ENCODE assay signal across 23 cellular contexts in genomic region chr10:97217299-97217698, GRCh38. TPM values are rescaled to one million over a fixed set of nuclear protein-coding genes. Genes with fewer than 3 reads are reported as not detected.
A peak's percentile ranks its signal among the peaks of the same experiment; 100 is the strongest.
DNase-seq lines count a peak whose midpoint lies in the region; ATAC-seq and TF ChIP-seq lines count a peak whose summit lies in the region.
"Had no signal": no experiment of that assay in that cellular context is flagged by ENCODE, and none has a peak within 500 bp of the region (broad histone marks: within the 10 kb centered on the region; RNA-seq: fewer than 3 reads in every experiment).

No MANE protein-coding gene starts in this region.

- H3K27me3 ChIP-seq in BLaER1 (peaks cover 28% of the 10 kb centered on the region), Caco-2 (replicated peaks; ENCODE audit: control insufficient read depth, insufficient read depth, low read length) (no peaks in the 10 kb centered on the region)
- H3K27me3 ChIP-seq: BE2C, pancreas, right lobe of liver, suprapubic skin, uterus had no signal

- no peak overlapping the region for H3K4me3 Mint-ChIP-seq in T-helper 17 cell
- H3K4me3 Mint-ChIP-seq in Caco-2 (ENCODE audit: unreplicated experiment) = no peak overlapping the region
- H3K4me3 Mint-ChIP-seq: memory B cell, naive B cell had no signal

- H4K20me1 ChIP-seq in BLaER1 = peaks cover 44% of the 10 kb centered on the region

- POLR2A ChIA-PET in Caco-2 (lab: Charles Lee) = no interaction called here

- peak overlapping the region; percentile 75 for H3K4me2 ChIP-seq in BLaER1

- peaks cover 5% of the 10 kb centered on the region; the same call in 1 of the 2 replicates for H3K9me3 ChIP-seq in BLaER1
- no peaks in the 10 kb centered on the region for H3K9me3 ChIP-seq in T-helper 17 cell (ENCODE audit: control insufficient read depth, low read length, poor library complexity, severe bottlenecking)
- no peaks in the 10 kb centered on the region for H3K9me3 ChIP-seq in Caco-2
- H3K9me3 ChIP-seq: BE2C, pancreas, right lobe of liver, suprapubic skin, uterus had no signal

- H3K4me1 Mint-ChIP-seq in T-helper 17 cell = peaks cover 11% of the 10 kb centered on the region
- H3K4me1 Mint-ChIP-seq in Caco-2 (ENCODE audit: low read depth, unreplicated experiment) = no peaks in the 10 kb centered on the region

- no TSS peak for BruUV-seq in Caco-2 (replicated peaks; lab: Mats Ljungman, UMichigan)

- no peaks in the 10 kb centered on the region for H3K27me3 Mint-ChIP-seq in T-helper 17 cell
- H3K27me3 Mint-ChIP-seq in Caco-2 (ENCODE audit: insufficient read depth, unreplicated experiment) = no peaks in the 10 kb centered on the region
- H3K27me3 Mint-ChIP-seq: activated naive CD4-positive, alpha-beta T cell treated with anti-CD3 and anti-CD28 coated beads, Interleukin-2, amount 50 U/mL, for 24 hours; memory B cell; naive B cell had no signal

- no peak overlapping the region for H3K9ac ChIP-seq in BLaER1

- H3K9me3 Mint-ChIP-seq in Caco-2 (ENCODE audit: unreplicated experiment) = no peaks in the 10 kb centered on the region
- H3K9me3 Mint-ChIP-seq: activated naive CD4-positive, alpha-beta T cell treated with anti-CD3 and anti-CD28 coated beads, Interleukin-2, amount 50 U/mL, for 24 hours; memory B cell; naive B cell had no signal

- H3K36me3 ChIP-seq in BLaER1 = peaks cover 18% of the 10 kb centered on the region
- no peaks in the 10 kb centered on the region for H3K36me3 ChIP-seq in Caco-2 (ENCODE audit: control insufficient read depth, insufficient read depth, low read length)
- H3K36me3 ChIP-seq: BE2C, pancreas, right lobe of liver, uterus had no signal

- DNase-seq in SIG-M5 treated with dmso at 0.1 percent for 504 hours (lab: John Stamatoyannopoulos, UW; ENCODE audit: unreplicated experiment) = peak; percentile 15
- DNase-seq in SIG-M5 (lab: John Stamatoyannopoulos, UW) = no peak
- peak; percentile 46 to 73 for DNase-seq in Kasumi-1 (lab: John Stamatoyannopoulos, UW)
- DNase-seq in T-helper 17 cell = no peak
- no peak for DNase-seq in NCI-H1417 treated with DMSO at 0.1 percent for 48 hours (lab: John Stamatoyannopoulos, UW)
- no peak for DNase-seq in Caco-2
- DNase-seq in islet precursor cell = no peak
- DNase-seq: activated CD4-positive, alpha-beta T cell treated with anti-CD3 and anti-CD28 coated beads, Interleukin-2, amount 50 U/mL, for 1 hour; BE2C; effector memory CD4-positive, alpha-beta T cell; glutamatergic neuron; naive B cell; NCI-H2029; NK-92 treated with Interleukin-12 subunit alpha and Interleukin-12 subunit beta, amount 100 ng/mL, for 24 hours; pancreas; right lobe of liver; uterus had no signal

- H3K36me3 Mint-ChIP-seq in T-helper 17 cell (ENCODE audit: low read depth) (no peaks in the 10 kb centered on the region), Caco-2 (ENCODE audit: insufficient read depth, unreplicated experiment) (peaks cover 4% of the 10 kb centered on the region)

- H3K27ac ChIP-seq in BLaER1 = no peak overlapping the region
- H3K27ac ChIP-seq: pancreas, right lobe of liver, suprapubic skin, uterus had no signal

- TF ChIP-seq CTCF in Caco-2 (IDR thresholded peaks at IDR 0.05; ENCODE audit: insufficient read depth in 1 of 2, low read depth in 1 of 2, low read length in 1 of 2, severe bottlenecking in 1 of 2, unreplicated experiment in 1 of 2) = no peak

- no peak overlapping the region for H3K4me3 ChIP-seq in BLaER1
- no peak overlapping the region for H3K4me3 ChIP-seq in Caco-2 (ENCODE audit: low read depth, low read length)
- H3K4me3 ChIP-seq: pancreas, right lobe of liver, suprapubic skin, uterus had no signal

- peaks cover 44% of the 10 kb centered on the region for H3K4me1 ChIP-seq in BLaER1
- no peaks in the 10 kb centered on the region for H3K4me1 ChIP-seq in Caco-2
- H3K4me1 ChIP-seq: BE2C, pancreas, right lobe of liver, suprapubic skin, uterus had no signal

- no peak for ATAC-seq in T-helper 17 cell
- ATAC-seq: pancreas had no signal

- CTCF ChIA-PET in Caco-2 (lab: Charles Lee) = no interaction called here

- intact Hi-C loops in Caco-2 (cut with micrococcal nuclease; ENCODE audit: unreplicated experiment) = no loop called here

- peak overlapping the region; percentile 29 for H3K27ac Mint-ChIP-seq in T-helper 17 cell
- H3K27ac Mint-ChIP-seq in Caco-2 (ENCODE audit: unreplicated experiment) = no peak overlapping the region
- H3K27ac Mint-ChIP-seq: memory B cell had no signal

RNA-seq across cellular contexts. Expression of gene SLIT1, which starts 31.5 kb away (rescaled TPM):
- total RNA-seq in T-helper 17 cell = under 1 TPM; 0.44 to 0.50 TPM
- total RNA-seq in Caco-2 (2022) = 0.41 and 0.42 TPM in 2 replicates
- total RNA-seq: A172, MCF 10A had no signal

Comparison
In these comparisons a context has a peak if more than half of its experiments do, and no peak if none do; other contexts are left out.
1. DNase-seq: peak in SIG-M5 treated with dmso at 0.1 percent for 504 hours (single experiment) and Kasumi-1 (2 of 2); none in SIG-M5 (single experiment), T-helper 17 cell (0 of 3), NCI-H1417 treated with DMSO at 0.1 percent for 48 hours (single experiment), Caco-2 (0 of 2) and islet precursor cell (single experiment).